21 cellular contexts compared by ENCODE assay signal in the genomic region with DNA sequence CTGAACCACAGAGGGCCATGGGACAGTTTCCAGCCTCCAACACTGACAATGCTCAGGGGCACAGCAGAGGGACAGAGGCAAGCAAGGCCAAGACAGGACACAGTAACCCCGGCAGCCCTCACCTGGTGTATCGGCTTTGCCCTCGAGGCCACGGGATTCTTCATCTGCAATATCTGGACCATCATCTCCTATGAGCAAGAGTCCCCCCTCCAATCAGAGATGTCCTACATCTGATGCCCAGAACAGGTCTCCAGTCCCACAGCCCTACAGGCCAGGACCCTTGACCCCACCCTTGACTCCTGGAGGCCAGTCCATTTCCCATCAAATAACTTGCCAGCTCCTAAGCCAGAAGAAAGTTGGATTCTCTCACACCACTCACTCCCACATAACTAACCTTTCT. TPM values are rescaled to one million over a fixed set of nuclear protein-coding genes. Genes with fewer than 3 reads are reported as not detected.
"Had no signal": no experiment of that assay in that cellular context is flagged by ENCODE, and none has a peak within 500 bp of the region (broad histone marks: within the 10 kb centered on the region; RNA-seq: fewer than 3 reads in every experiment).

No MANE protein-coding gene starts in this region.

- H3K4me1 ChIP-seq: colonic mucosa, gastroesophageal sphincter, pancreas, prostate gland, stomach, thyroid gland, upper lobe of right lung had no signal

- H3K27ac ChIP-seq: colonic mucosa, gastroesophageal sphincter, hepatocyte, pancreas, prostate gland, stomach, thyroid gland, upper lobe of right lung, WERI-Rb-1 had no signal

- H3K27ac Mint-ChIP-seq: activated CD4-positive, alpha-beta T cell treated with anti-CD3 and anti-CD28 coated beads, Interleukin-2, amount 10 ng/mL, durations not matched to agents 24 days and 14 days; activated naive CD8-positive, alpha-beta T cell; nephron progenitor cell; stimulated activated naive B cell treated with anti-CD40 and anti-IgM and Interleukin-4, amounts not matched to agents 10 μg/mL and 1 μg/mL and 100 μg/mL, for 72 hours had no signal

- H3K9me3 ChIP-seq: colonic mucosa, gastroesophageal sphincter, pancreas, prostate gland, stomach, thyroid gland, upper lobe of right lung had no signal

- H3K27me3 Mint-ChIP-seq: activated CD4-positive, alpha-beta memory T cell treated with anti-CD3 and anti-CD28 coated beads, Interleukin-2, amount 10 ng/mL, durations not matched to agents 7 days and 5 days; activated CD4-positive, alpha-beta T cell treated with anti-CD3 and anti-CD28 coated beads, Interleukin-2, amount 10 ng/mL, durations not matched to agents 24 days and 14 days; activated naive CD8-positive, alpha-beta T cell; stimulated activated naive B cell treated with anti-CD40 and anti-IgM and Interleukin-4, amounts not matched to agents 10 μg/mL and 1 μg/mL and 100 μg/mL, for 72 hours had no signal

- H2AFZ ChIP-seq: hepatocyte had no signal

- H3K4me3 ChIP-seq: colonic mucosa, gastroesophageal sphincter, hepatocyte, pancreas, prostate gland, smooth muscle cell, stomach, thyroid gland, upper lobe of right lung had no signal

- H3K4me2 ChIP-seq: hepatocyte, smooth muscle cell had no signal

- H3K9me3 Mint-ChIP-seq: activated CD4-positive, alpha-beta memory T cell treated with anti-CD3 and anti-CD28 coated beads, Interleukin-2, amount 10 ng/mL, durations not matched to agents 7 days and 5 days; activated CD4-positive, alpha-beta T cell treated with anti-CD3 and anti-CD28 coated beads, Interleukin-2, amount 10 ng/mL, durations not matched to agents 24 days and 14 days; nephron progenitor cell; stimulated activated naive B cell treated with anti-CD40 and anti-IgM and Interleukin-4, amounts not matched to agents 10 μg/mL and 1 μg/mL and 100 μg/mL, for 72 hours; T-helper 1 cell treated with Interleukin-12 subunit alpha and Interleukin-12 subunit beta and Interleukin-4 antibody, amounts not matched to agents 30 μg/mL and 1 μg/mL, for 36 hours had no signal

- DNase-seq: cerebellar nuclear complex, T1000 had no signal

- H3K27me3 ChIP-seq: colonic mucosa, gastroesophageal sphincter, hepatocyte, pancreas, stomach, thyroid gland, upper lobe of right lung had no signal

- H3K4me3 Mint-ChIP-seq: activated CD4-positive, alpha-beta memory T cell treated with anti-CD3 and anti-CD28 coated beads, Interleukin-2, amount 10 ng/mL, durations not matched to agents 7 days and 5 days; activated CD4-positive, alpha-beta T cell treated with anti-CD3 and anti-CD28 coated beads, Interleukin-2, amount 10 ng/mL, durations not matched to agents 24 days and 14 days; activated naive CD8-positive, alpha-beta T cell; nephron progenitor cell; stimulated activated naive B cell treated with anti-CD40 and anti-IgM and Interleukin-4, amounts not matched to agents 10 μg/mL and 1 μg/mL and 100 μg/mL, for 72 hours; T-helper 1 cell treated with Interleukin-12 subunit alpha and Interleukin-12 subunit beta and Interleukin-4 antibody, amounts not matched to agents 30 μg/mL and 1 μg/mL, for 36 hours had no signal

- H3K79me2 ChIP-seq: hepatocyte had no signal

- H3K4me1 Mint-ChIP-seq: activated CD4-positive, alpha-beta T cell treated with anti-CD3 and anti-CD28 coated beads, Interleukin-2, amount 10 ng/mL, durations not matched to agents 24 days and 14 days; nephron progenitor cell had no signal

RNA-seq across cellular contexts. Expression of gene RHEBL1, which starts 26.5 kb away (rescaled TPM):
- total RNA-seq: stomach had no signal
- polyA plus RNA-seq: hepatocyte had no signal

RNA-seq across cellular contexts. Expression of gene DDN, which starts 44.1 kb away (rescaled TPM):
- total RNA-seq: gastroesophageal sphincter, upper lobe of right lung had no signal
- polyA plus RNA-seq: hepatocyte, liver had no signal

RNA-seq across cellular contexts. Expression of gene DHH, which starts 51.4 kb away (rescaled TPM):
- total RNA-seq: bronchial epithelial cell, hepatocyte had no signal
- polyA plus RNA-seq: hepatocyte, keratinocyte, smooth muscle cell had no signal
